Comparison of ENCODE assay signal across 18 cellular contexts in the genomic region with DNA sequence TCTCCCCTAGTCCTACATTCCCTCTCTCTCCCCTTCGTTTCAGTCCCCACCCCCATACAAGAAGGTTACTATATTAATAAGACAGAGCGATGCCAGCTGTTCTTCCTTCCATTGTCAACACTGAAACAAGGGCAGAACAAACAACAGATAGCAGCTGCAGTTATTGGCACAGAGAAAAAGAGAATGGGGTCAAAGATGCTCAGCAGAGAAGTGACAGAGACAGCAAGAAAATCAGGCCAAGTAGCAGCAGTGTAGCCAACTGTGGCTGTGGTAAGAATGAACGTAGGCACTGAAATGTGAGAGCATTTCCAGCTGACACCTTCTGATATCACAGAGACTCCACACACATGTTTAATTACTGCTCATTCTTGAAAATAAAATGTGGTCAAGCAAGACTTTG.
A peak's percentile ranks its signal among the peaks of the same experiment; 100 is the strongest.
DNase-seq lines count a peak whose midpoint lies in the region; FAIRE-seq and TF ChIP-seq lines count a peak whose summit lies in the region.
"Had no signal": no experiment of that assay in that cellular context is flagged by ENCODE, and none has a peak within 500 bp of the region (broad histone marks: within the 10 kb centered on the region; RNA-seq: fewer than 3 reads in every experiment).

No MANE protein-coding gene starts in this region.

- no peaks in the 10 kb centered on the region for H3F3A ChIP-seq in smooth muscle cell (ENCODE audit: low read depth)

- CTCF ChIA-PET in endothelial cell of umbilical vein (lab: Charles Lee): no interaction called here

- H2AFZ ChIP-seq in endothelial cell of umbilical vein (ENCODE audit: low read depth, low read length) (peak overlapping the region; percentile 62), smooth muscle cell (ENCODE audit: low read depth) (peak overlapping the region; percentile 2)

- dilution Hi-C loops in endothelial cell of umbilical vein (cut with MboI; ENCODE audit: extremely low pct_ligation_motif_present, low sequenced_read_pairs): no loop called here

- FAIRE-seq in endothelial cell of umbilical vein (lab: Jason Lieb, UNC): no peak
- FAIRE-seq: A549 had no signal

- H3K9me1 ChIP-seq in endothelial cell of umbilical vein (replicated peaks; ENCODE audit: control insufficient read depth, extremely low read depth, insufficient read depth, low read length): no peaks in the 10 kb centered on the region

- no TSS peak for BruUV-seq in endothelial cell of umbilical vein (replicated peaks; lab: Mats Ljungman, UMichigan)

- H3K4me3 ChIP-seq in endothelial cell of umbilical vein (replicated peaks in 1 of 3; ENCODE audit: insufficient read depth in 1 of 3, low read depth in 1 of 3, low read length in 3 of 3) (no peak overlapping the region), smooth muscle cell (no peak overlapping the region), coronary artery (no peak overlapping the region)
- H3K4me3 ChIP-seq: A549, spleen, thoracic aorta had no signal

- H3K27me3 ChIP-seq in endothelial cell of umbilical vein (ENCODE audit: control insufficient read depth in 2 of 2, insufficient read depth in 2 of 2, low read length in 2 of 2): no peaks in the 10 kb centered on the region
- H3K27me3 ChIP-seq in smooth muscle cell (ENCODE audit: low read depth): no peaks in the 10 kb centered on the region
- H3K27me3 ChIP-seq: spleen had no signal

- TF ChIP-seq POLR2A in endothelial cell of umbilical vein (IDR thresholded peaks at IDR 0.05; ENCODE audit: low read depth, low read length): no peak

- H3K79me2 ChIP-seq in endothelial cell of umbilical vein (ENCODE audit: control insufficient read depth, insufficient read depth, low read length): no peaks in the 10 kb centered on the region
- no peaks in the 10 kb centered on the region for H3K79me2 ChIP-seq in smooth muscle cell (ENCODE audit: low read depth)

- DNase-seq in NCI-H2171 treated with DMSO at 0.1 percent for 48 hours (lab: John Stamatoyannopoulos, UW) (peak; percentile 80), NCI-H2171 (lab: John Stamatoyannopoulos, UW) (no peak), NCI-H524 (lab: John Stamatoyannopoulos, UW) (peak; percentile 1 to 33), endothelial cell of umbilical vein (ENCODE audit: low read depth, low spot score) (peak; percentile 12), smooth muscle cell (lab: John Stamatoyannopoulos, UW; ENCODE audit: unreplicated experiment) (no peak), CD1c-positive myeloid dendritic cell (ENCODE audit: extremely low spot score) (no peak), coronary artery (ENCODE audit: low spot score) (no peak)
- DNase-seq in activated CD4-positive, alpha-beta T cell treated with anti-CD3 and anti-CD28 coated beads, Interleukin-2, amount 50 U/mL, for 1 hour: no peak
- DNase-seq: activated CD4-positive, alpha-beta memory T cell treated with anti-CD3 and anti-CD28 coated beads for 36 hours; effector memory CD4-positive, alpha-beta T cell; glutamatergic neuron; left colon; NCI-H1694 treated with DMSO at 0.1 percent for 48 hours; spleen; T-helper 9 cell had no signal

- TF ChIP-seq CTCF in endothelial cell of umbilical vein (IDR thresholded peaks at IDR 0.05; ENCODE audit: extremely low read depth in 1 of 2, insufficient read depth in 1 of 2, low read depth in 1 of 2, low read length in 2 of 2) (no peak), smooth muscle cell (IDR thresholded peaks at IDR 0.05; ENCODE audit: borderline replicate concordance, insufficient read depth, poor library complexity, severe bottlenecking) (no peak), coronary artery (IDR thresholded peaks at IDR 0.05) (no peak)

- POLR2A ChIA-PET in endothelial cell of umbilical vein (lab: Charles Lee): no interaction called here

- intact Hi-C loops in endothelial cell of umbilical vein (cut with micrococcal nuclease): no loop called here

- H3K9ac ChIP-seq in endothelial cell of umbilical vein (replicated peaks; ENCODE audit: extremely low read depth, insufficient read depth, low read length) (no peak overlapping the region), smooth muscle cell (ENCODE audit: low read depth) (no peak overlapping the region)

- WGBS in smooth muscle cell (ENCODE audit: low lambda C conversion rate): 76% methylated on average over 3 of the region's 3 CpGs

- H3K9me3 ChIP-seq in endothelial cell of umbilical vein (replicated peaks; ENCODE audit: control insufficient read depth, insufficient read depth, low read length) (no peaks in the 10 kb centered on the region), smooth muscle cell (replicated peaks; ENCODE audit: low read depth) (no peaks in the 10 kb centered on the region)
- H3K9me3 ChIP-seq: A549, thoracic aorta had no signal

- H3K36me3 ChIP-seq in endothelial cell of umbilical vein (ENCODE audit: control insufficient read depth in 2 of 2, extremely low read depth in 1 of 2, insufficient read depth in 2 of 2, low read length in 2 of 2): no peaks in the 10 kb centered on the region
- no peaks in the 10 kb centered on the region for H3K36me3 ChIP-seq in smooth muscle cell (ENCODE audit: low read depth)
- H3K36me3 ChIP-seq: spleen, thoracic aorta had no signal

- no peak overlapping the region for H3K4me2 ChIP-seq in endothelial cell of umbilical vein (ENCODE audit: insufficient read depth, low read length)
- no peak overlapping the region for H3K4me2 ChIP-seq in smooth muscle cell
- H3K4me2 ChIP-seq: A549 had no signal

- H3K27ac ChIP-seq in endothelial cell of umbilical vein (ENCODE audit: insufficient read depth, low read depth, low read length): no peak overlapping the region
- H3K27ac ChIP-seq in smooth muscle cell (ENCODE audit: low read depth): no peak overlapping the region
- no peak overlapping the region for H3K27ac ChIP-seq in coronary artery
- H3K27ac ChIP-seq: A549, RWPE1, spleen, thoracic aorta had no signal

- no peaks in the 10 kb centered on the region for H4K20me1 ChIP-seq in endothelial cell of umbilical vein (replicated peaks; ENCODE audit: control insufficient read depth, extremely low read depth, insufficient read depth, low read length)
- no peaks in the 10 kb centered on the region for H4K20me1 ChIP-seq in smooth muscle cell (ENCODE audit: low read depth)

- H3K4me1 ChIP-seq in endothelial cell of umbilical vein (ENCODE audit: control insufficient read depth, extremely low read depth, insufficient read depth, low read length) (no peaks in the 10 kb centered on the region), smooth muscle cell (ENCODE audit: low read depth) (no peaks in the 10 kb centered on the region)
- H3K4me1 ChIP-seq: A549, spleen had no signal

TF ChIP-seq in endothelial cell of umbilical vein, 7 proteins besides CTCF, POLR2A, EP300 and RAD21:
- TF ChIP-seq MYC (IDR thresholded peaks at IDR 0.05; ENCODE audit: low read depth, low read length) (no peak), POLR2AphosphoS5 (IDR thresholded peaks at IDR 0.05; ENCODE audit: insufficient read depth, low read depth, low read length) (no peak), MAX (IDR thresholded peaks at IDR 0.05; ENCODE audit: insufficient read depth, insufficient read length) (no peak), GATA2 (IDR thresholded peaks at IDR 0.05; ENCODE audit: insufficient read depth, insufficient read length, low read depth, low read length) (no peak), FOS (IDR thresholded peaks at IDR 0.05; ENCODE audit: borderline replicate concordance, insufficient read depth, low read length) (no peak), JUN (IDR thresholded peaks at IDR 0.05; ENCODE audit: borderline replicate concordance, insufficient read depth, insufficient read length, low read depth) (no peak), EZH2 (IDR thresholded peaks at IDR 0.05; ENCODE audit: borderline replicate concordance, low read depth, low read length, severe bottlenecking) (no peak)

Comparison
In these comparisons a context has a peak if more than half of its experiments do, and no peak if none do; other contexts are left out.
1. DNase-seq: peak in NCI-H2171 treated with DMSO at 0.1 percent for 48 hours (single experiment), NCI-H524 (2 of 2) and endothelial cell of umbilical vein (single experiment); none in NCI-H2171 (single experiment), smooth muscle cell (single experiment), CD1c-positive myeloid dendritic cell (single experiment), activated CD4-positive, alpha-beta T cell treated with anti-CD3 and anti-CD28 coated beads, Interleukin-2, amount 50 U/mL, for 1 hour (single experiment) and coronary artery (single experiment).